ENCODE assay signal across 13 cellular contexts in the genomic region with DNA sequence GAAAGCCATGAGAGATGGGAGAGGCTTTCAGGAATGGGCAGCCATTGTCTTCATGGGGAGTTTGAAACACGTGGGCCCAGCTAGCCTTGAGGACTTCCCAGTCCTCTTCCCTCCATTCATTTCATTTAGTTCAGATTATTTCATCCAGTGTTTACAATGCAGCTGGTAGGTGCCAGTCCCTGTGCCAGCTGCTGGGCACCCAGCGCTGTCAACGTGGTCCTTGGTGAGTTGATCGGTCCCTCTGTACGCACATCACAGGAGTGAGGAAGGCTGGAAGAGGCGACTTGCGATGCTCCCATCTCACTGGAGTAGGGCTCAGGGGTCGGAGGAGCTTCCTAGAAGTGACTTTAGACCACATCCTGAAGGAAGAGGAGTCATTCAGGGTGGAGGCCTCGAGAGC.
DNase-seq lines count a peak whose midpoint lies in the region; ATAC-seq and TF ChIP-seq lines count a peak whose summit lies in the region.
"Had no signal": no experiment of that assay in that cellular context is flagged by ENCODE, and none has a peak within 500 bp of the region (broad histone marks: within the 10 kb centered on the region; RNA-seq: fewer than 3 reads in every experiment).

No MANE protein-coding gene starts in this region.

- no peak overlapping the region for H2AFZ ChIP-seq in mesenchymal stem cell (ENCODE audit: low read depth, low read length)

- H2AK5ac ChIP-seq in mesenchymal stem cell (ENCODE audit: low read length, severe bottlenecking), result no peak overlapping the region

- WGBS in mesenchymal stem cell, result 88% methylated on average over 9 of the region's 9 CpGs
- WGBS in suprapubic skin, result 93% methylated on average over 9 of the region's 9 CpGs

- H3K4ac ChIP-seq in mesenchymal stem cell (ENCODE audit: low read depth in 1 of 2, low read length in 2 of 2), result no peak overlapping the region

- H3K9me3 ChIP-seq in mesenchymal stem cell (ENCODE audit: control insufficient read depth, low read length) (no peaks in the 10 kb centered on the region), suprapubic skin (no peaks in the 10 kb centered on the region)

- no peak overlapping the region for H3K23ac ChIP-seq in mesenchymal stem cell (ENCODE audit: low read length in 2 of 2)

- no peak overlapping the region for H3K4me3 Mint-ChIP-seq in T-helper 2 cell treated with Interferon-gamma antibody and Interleukin-4, amounts not matched to agents 5 μg/mL and 100 μg/mL, for 36 hours
- H3K4me3 Mint-ChIP-seq in activated naive CD8-positive, alpha-beta T cell treated with anti-CD3 and anti-CD28 coated beads, Interleukin-2, amount 50 U/mL, for 24 hours, result no peak overlapping the region
- H3K4me3 Mint-ChIP-seq: activated naive CD4-positive, alpha-beta T cell treated with anti-CD3 and anti-CD28 coated beads, Interleukin-2, amount 50 U/mL, for 24 hours had no signal

- no peak overlapping the region for H4K8ac ChIP-seq in mesenchymal stem cell (ENCODE audit: low read length)

- peaks cover 34% of the 10 kb centered on the region for H3K36me3 Mint-ChIP-seq in T-helper 2 cell treated with Interferon-gamma antibody and Interleukin-4, amounts not matched to agents 5 μg/mL and 100 μg/mL, for 36 hours (ENCODE audit: low read depth)
- H3K36me3 Mint-ChIP-seq in activated naive CD8-positive, alpha-beta T cell treated with anti-CD3 and anti-CD28 coated beads, Interleukin-2, amount 50 U/mL, for 24 hours (ENCODE audit: low read depth), result peaks cover 53% of the 10 kb centered on the region

- H3K14ac ChIP-seq in mesenchymal stem cell (ENCODE audit: low read length in 2 of 2), result no peak overlapping the region

- no peak overlapping the region for H2BK5ac ChIP-seq in mesenchymal stem cell (ENCODE audit: low read depth, low read length, poor library complexity, severe bottlenecking)

- no peak overlapping the region for H2BK12ac ChIP-seq in mesenchymal stem cell (ENCODE audit: low read length in 2 of 2)

- H4K91ac ChIP-seq in mesenchymal stem cell (ENCODE audit: low read length), result peak overlapping the region; percentile 6

- no peak for TF ChIP-seq EP300 in suprapubic skin (IDR thresholded peaks at IDR 0.05)

- no peaks in the 10 kb centered on the region for H3K27me3 Mint-ChIP-seq in T-helper 2 cell treated with Interferon-gamma antibody and Interleukin-4, amounts not matched to agents 5 μg/mL and 100 μg/mL, for 36 hours (ENCODE audit: low read depth)
- H3K27me3 Mint-ChIP-seq in activated naive CD8-positive, alpha-beta T cell treated with anti-CD3 and anti-CD28 coated beads, Interleukin-2, amount 50 U/mL, for 24 hours, result no peaks in the 10 kb centered on the region
- H3K27me3 Mint-ChIP-seq: activated naive CD4-positive, alpha-beta T cell treated with anti-CD3 and anti-CD28 coated beads, Interleukin-2, amount 50 U/mL, for 24 hours had no signal

- H3K9ac ChIP-seq in mesenchymal stem cell (ENCODE audit: low read length), result no peak overlapping the region

- H3K79me1 ChIP-seq in mesenchymal stem cell (replicated peaks; ENCODE audit: low read length, poor library complexity, severe bottlenecking), result no peaks in the 10 kb centered on the region

- no peak overlapping the region for H3K4me2 ChIP-seq in mesenchymal stem cell (ENCODE audit: low read length, poor library complexity, severe bottlenecking)

- no peak overlapping the region for H3K18ac ChIP-seq in mesenchymal stem cell (ENCODE audit: low read depth in 1 of 2, low read length in 2 of 2)

- no peak overlapping the region for H3K4me3 ChIP-seq in mesenchymal stem cell (ENCODE audit: insufficient read depth in 1 of 2, low read depth in 1 of 2, low read length in 2 of 2)
- no peak overlapping the region for H3K4me3 ChIP-seq in suprapubic skin

- DNase-seq in T-helper 2 cell treated with Interferon-gamma antibody and Interleukin-4, amounts not matched to agents 5 μg/mL and 100 μg/mL, for 36 hours (ENCODE audit: low spot score), result no peak
- DNase-seq in T-helper 2 cell (no peak), mesenchymal stem cell (no peak), suprapubic skin (ENCODE audit: low spot score in 2 of 2) (no peak), NCI-H524 treated with DMSO at 0.1 percent for 48 hours (lab: John Stamatoyannopoulos, UW) (no peak), NCI-H1436 (lab: John Stamatoyannopoulos, UW) (no peak), amniotic stem cell (lab: John Stamatoyannopoulos, UW) (no peak)
- DNase-seq in activated naive CD8-positive, alpha-beta T cell treated with anti-CD3 and anti-CD28 coated beads, Interleukin-2, amount 50 U/mL, for 24 hours, result no peak
- DNase-seq: activated CD4-positive, alpha-beta T cell treated with anti-CD3 and anti-CD28 coated beads, Interleukin-2, amount 50 U/mL, for 1 hour; NCI-H2081; stimulated activated CD4-positive, alpha-beta T cell treated with anti-CD3 and anti-CD28 coated beads, Interleukin-2, amount 100 ng/mL, for 48 hours; substantia nigra had no signal

- no peak for TF ChIP-seq CTCF in suprapubic skin (IDR thresholded peaks at IDR 0.05)

- no peak for ATAC-seq in activated naive CD8-positive, alpha-beta T cell treated with anti-CD3 and anti-CD28 coated beads, Interleukin-2, amount 50 U/mL, for 24 hours

- H3K4me1 ChIP-seq in mesenchymal stem cell (ENCODE audit: control insufficient read depth, insufficient read depth, low read depth, low read length) (peaks cover 2% of the 10 kb centered on the region), suprapubic skin (peaks cover 44% of the 10 kb centered on the region)

- peak overlapping the region; percentile 37 for H3K27ac Mint-ChIP-seq in T-helper 2 cell treated with Interferon-gamma antibody and Interleukin-4, amounts not matched to agents 5 μg/mL and 100 μg/mL, for 36 hours
- peak overlapping the region; percentile 77 for H3K27ac Mint-ChIP-seq in activated naive CD8-positive, alpha-beta T cell treated with anti-CD3 and anti-CD28 coated beads, Interleukin-2, amount 50 U/mL, for 24 hours
- H3K27ac Mint-ChIP-seq: activated naive CD4-positive, alpha-beta T cell treated with anti-CD3 and anti-CD28 coated beads, Interleukin-2, amount 50 U/mL, for 24 hours had no signal

- no peak overlapping the region for H3K27ac ChIP-seq in mesenchymal stem cell (ENCODE audit: low read length, poor library complexity, severe bottlenecking)
- peak overlapping the region; percentile 55 for H3K27ac ChIP-seq in suprapubic skin

- no peaks in the 10 kb centered on the region for H3K27me3 ChIP-seq in mesenchymal stem cell (ENCODE audit: control insufficient read depth in 1 of 2, insufficient read depth in 1 of 2, low read length in 2 of 2)
- no peaks in the 10 kb centered on the region for H3K27me3 ChIP-seq in suprapubic skin

- no peak for TF ChIP-seq POLR2A in suprapubic skin (IDR thresholded peaks at IDR 0.05)

- peaks cover 59% of the 10 kb centered on the region for H3K4me1 Mint-ChIP-seq in T-helper 2 cell treated with Interferon-gamma antibody and Interleukin-4, amounts not matched to agents 5 μg/mL and 100 μg/mL, for 36 hours (ENCODE audit: low read depth)
- H3K4me1 Mint-ChIP-seq in activated naive CD8-positive, alpha-beta T cell treated with anti-CD3 and anti-CD28 coated beads, Interleukin-2, amount 50 U/mL, for 24 hours, result peaks cover 36% of the 10 kb centered on the region

- H3K9me3 Mint-ChIP-seq in T-helper 2 cell treated with Interferon-gamma antibody and Interleukin-4, amounts not matched to agents 5 μg/mL and 100 μg/mL, for 36 hours, result peaks cover 7% of the 10 kb centered on the region
- H3K9me3 Mint-ChIP-seq in activated naive CD8-positive, alpha-beta T cell treated with anti-CD3 and anti-CD28 coated beads, Interleukin-2, amount 50 U/mL, for 24 hours, result no peaks in the 10 kb centered on the region
- H3K9me3 Mint-ChIP-seq: activated naive CD4-positive, alpha-beta T cell treated with anti-CD3 and anti-CD28 coated beads, Interleukin-2, amount 50 U/mL, for 24 hours had no signal

- no peak overlapping the region for H2BK120ac ChIP-seq in mesenchymal stem cell (ENCODE audit: low read depth, low read length)

- H3K36me3 ChIP-seq in mesenchymal stem cell (ENCODE audit: control insufficient read depth in 1 of 2, insufficient read depth in 2 of 2, low read depth in 1 of 2, low read length in 2 of 2) (no peaks in the 10 kb centered on the region), suprapubic skin (no peaks in the 10 kb centered on the region)

- H2BK15ac ChIP-seq in mesenchymal stem cell (ENCODE audit: low read depth, poor library complexity, severe bottlenecking), result no peak overlapping the region
